ENCODE assay signal across 29 cellular contexts in genomic region chr2:21055879-21056790, GRCh38. TPM values are rescaled to one million over a fixed set of nuclear protein-coding genes. Genes with fewer than 3 reads are reported as not detected.
"Had no signal": no experiment of that assay in that cellular context is flagged by ENCODE, and none has a peak within 500 bp of the region (broad histone marks: within the 10 kb centered on the region; RNA-seq: fewer than 3 reads in every experiment).

No MANE protein-coding gene starts in this region.

- H3K4me1 ChIP-seq: sigmoid colon, uterus had no signal

- ATAC-seq: activated CD4-positive, CD25-positive, alpha-beta regulatory T cell treated with anti-CD3 and anti-CD28 coated beads, Interleukin-2, amount 50 U/mL, for 24 hours; left cardiac atrium; stimulated activated effector memory CD8-positive, alpha-beta T cell treated with anti-CD3 and anti-CD28 coated beads, Interleukin-12 subunit alpha, Interleukin-12 subunit beta, amount 100 ng/mL, for 72 hours had no signal

- H3K4me3 ChIP-seq: ovary, sigmoid colon, thoracic aorta, uterus had no signal

- H3K27ac Mint-ChIP-seq: activated naive CD8-positive, alpha-beta T cell; mesothelial cell of epicardium; progenitor cell of endocrine pancreas; stimulated activated effector memory CD8-positive, alpha-beta T cell treated with anti-CD3 and anti-CD28 coated beads, Interleukin-12 subunit alpha, Interleukin-12 subunit beta, amount 100 ng/mL, for 72 hours; stimulated activated naive CD8-positive, alpha-beta T cell treated with anti-CD3 and anti-CD28 coated beads, Interleukin-15, Interleukin-2, amounts not matched to agents 100 ng/mL and 50 ng/mL, for 24 hours; T-helper 2 cell treated with Interferon-gamma antibody and Interleukin-4, amounts not matched to agents 5 μg/mL and 100 μg/mL, for 36 hours had no signal

- H3K27me3 ChIP-seq: ovary, sigmoid colon, uterus had no signal

- DNase-seq: activated CD4-positive, alpha-beta T cell treated with anti-CD3 and anti-CD28 coated beads for 48 hours; activated CD4-positive, alpha-beta T cell treated with anti-CD3 and anti-CD28 coated beads, Interleukin-2, amount 50 U/mL, for 48 hours; activated CD8-positive, alpha-beta memory T cell treated with anti-CD3 and anti-CD28 coated beads for 24 hours; activated effector memory CD4-positive, alpha-beta T cell treated with Interleukin-2 at 50 U/mL for 16 hours; activated naive CD4-positive, alpha-beta T cell treated with Interleukin-2 at 50 U/mL for 16 hours; anterior cingulate cortex; effector CD8-positive, alpha-beta T cell; glutamatergic neuron; left cardiac atrium; mammary epithelial cell; naive B cell; ovary; retina; sigmoid colon; small intestine; stimulated activated CD4-positive, alpha-beta T cell treated with anti-CD3 and anti-CD28 coated beads, Interleukin-4, amount 100 ng/mL, for 24 hours; trophoblast cell; uterus had no signal

- H3K36me3 ChIP-seq: ovary, sigmoid colon, thoracic aorta, uterus had no signal

- H3K36me3 Mint-ChIP-seq: activated naive CD8-positive, alpha-beta T cell; mesothelial cell of epicardium; stimulated activated effector memory CD8-positive, alpha-beta T cell treated with anti-CD3 and anti-CD28 coated beads, Interleukin-12 subunit alpha, Interleukin-12 subunit beta, amount 100 ng/mL, for 72 hours had no signal

- H3K9me3 Mint-ChIP-seq: naive B cell; stimulated activated effector memory CD8-positive, alpha-beta T cell treated with anti-CD3 and anti-CD28 coated beads, Interleukin-12 subunit alpha, Interleukin-12 subunit beta, amount 100 ng/mL, for 72 hours; stimulated activated naive CD8-positive, alpha-beta T cell treated with anti-CD3 and anti-CD28 coated beads, Interleukin-15, Interleukin-2, amounts not matched to agents 100 ng/mL and 50 ng/mL, for 24 hours; T-helper 2 cell treated with Interferon-gamma antibody and Interleukin-4, amounts not matched to agents 5 μg/mL and 100 μg/mL, for 36 hours had no signal

- H3K4me3 Mint-ChIP-seq: activated naive CD8-positive, alpha-beta T cell; mesothelial cell of epicardium; naive B cell; stimulated activated effector memory CD8-positive, alpha-beta T cell treated with anti-CD3 and anti-CD28 coated beads, Interleukin-12 subunit alpha, Interleukin-12 subunit beta, amount 100 ng/mL, for 72 hours; stimulated activated naive CD8-positive, alpha-beta T cell treated with anti-CD3 and anti-CD28 coated beads, Interleukin-15, Interleukin-2, amounts not matched to agents 100 ng/mL and 50 ng/mL, for 24 hours; T-helper 2 cell treated with Interferon-gamma antibody and Interleukin-4, amounts not matched to agents 5 μg/mL and 100 μg/mL, for 36 hours had no signal

- H3K27ac ChIP-seq: ovary, sigmoid colon, thoracic aorta, uterus, VCaP had no signal

- H3K4me1 Mint-ChIP-seq: naive B cell; stimulated activated effector memory CD8-positive, alpha-beta T cell treated with anti-CD3 and anti-CD28 coated beads, Interleukin-12 subunit alpha, Interleukin-12 subunit beta, amount 100 ng/mL, for 72 hours had no signal

- H3K9me3 ChIP-seq: ovary, sigmoid colon, thoracic aorta, uterus had no signal

RNA-seq across cellular contexts. Expression of gene APOB, which starts 12.3 kb away (rescaled TPM):
- total RNA-seq: epithelial cell of proximal tubule, mammary epithelial cell had no signal
- polyA plus RNA-seq: mammary epithelial cell, neural cell had no signal
